ENCODE assay signal across 18 cellular contexts in genomic region chr4:3466691-3467600, GRCh38. TPM values are rescaled to one million over a fixed set of nuclear protein-coding genes. Genes with fewer than 3 reads are reported as not detected.
A peak's percentile ranks its signal among the peaks of the same experiment; 100 is the strongest.
DNase-seq lines count a peak whose midpoint lies in the region; ATAC-seq, FAIRE-seq and TF ChIP-seq lines count a peak whose summit lies in the region.
"Had no signal": no experiment of that assay in that cellular context is flagged by ENCODE, and none has a peak within 500 bp of the region (broad histone marks: within the 10 kb centered on the region; RNA-seq: fewer than 3 reads in every experiment).

No MANE protein-coding gene starts in this region.

- TF ChIP-seq CTCF in H9 (conservative IDR thresholded peaks at IDR 0.05): no peak; the same call in 2 of the 3 replicates
- TF ChIP-seq CTCF in glutamatergic neuron (IDR thresholded peaks at IDR 0.05; ENCODE audit: partially characterized antibody, unreplicated experiment): no peak
- no peak for TF ChIP-seq CTCF in HepG2 (CRISPR knock-in tag; IDR thresholded peaks at IDR 0.05)
- TF ChIP-seq CTCF in gastrocnemius medialis (IDR thresholded peaks at IDR 0.05 in 4 of 5, conservative IDR thresholded peaks at IDR 0.05 in 1 of 5): peak in 1 of 5 experiments; percentile 15

- H3K79me2 ChIP-seq in H9 (ENCODE audit: insufficient read depth, low read length) (no peaks in the 10 kb centered on the region), HepG2 (ENCODE audit: insufficient read depth, low read length) (no peaks in the 10 kb centered on the region)

- CTCF ChIA-PET in HepG2 (lab: Yijun Ruan, JAX; ENCODE audit: low intra/inter-chr PET ratio, low total read pairs): interaction anchor here (1.1 kb wide), 1 partner anchor 360 kb away, joined by 4 read pairs; no protein-coding TSS in a partner anchor

- H3K4me1 ChIP-seq in H9 (ENCODE audit: insufficient read depth, low read length): no peaks in the 10 kb centered on the region
- H3K4me1 ChIP-seq in HepG2 (ENCODE audit: insufficient read depth, low read length): peaks cover 29% of the 10 kb centered on the region
- H3K4me1 ChIP-seq in gastrocnemius medialis: peaks cover 27 to 62% of the 10 kb centered on the region in 2 donors
- H3K4me1 ChIP-seq: HAP-1 had no signal

- no peak overlapping the region for H2BK12ac ChIP-seq in H9 (ENCODE audit: insufficient read length, low read depth, low read length)

- no peaks in the 10 kb centered on the region for H3K23me2 ChIP-seq in H9 (ENCODE audit: insufficient read length, low read depth, low read length, poor library complexity, severe bottlenecking)

- no peak overlapping the region for H4K91ac ChIP-seq in H9 (ENCODE audit: insufficient read length, low read depth, low read length)

- no peak overlapping the region for H2AFZ ChIP-seq in H9 (ENCODE audit: low read length)
- H2AFZ ChIP-seq in HepG2 (ENCODE audit: low read length): no peak overlapping the region
- H2AFZ ChIP-seq: PC-9 had no signal

- no peak overlapping the region for H3K27ac Mint-ChIP-seq in H9
- no peak overlapping the region for H3K27ac Mint-ChIP-seq in glutamatergic neuron (ENCODE audit: unreplicated experiment)

- H3K18ac ChIP-seq in H9 (ENCODE audit: insufficient read length, low read depth, low read length): no peak overlapping the region

- H4K20me1 ChIP-seq in H9 (ENCODE audit: control insufficient read depth, insufficient read depth, insufficient read length) (no peaks in the 10 kb centered on the region), HepG2 (ENCODE audit: insufficient read depth, low read length) (no peaks in the 10 kb centered on the region)

- H2BK20ac ChIP-seq in H9 (ENCODE audit: low read depth, low read length, poor library complexity, severe bottlenecking): no peak overlapping the region

- H3K27ac ChIP-seq in H9 (ENCODE audit: insufficient read length, low read depth, low read length) (no peak overlapping the region), HepG2 (ENCODE audit: extremely low read length, insufficient read depth, low read length) (no peak overlapping the region), gastrocnemius medialis (peak overlapping the region; percentile 94 to 98 (median 94))
- H3K27ac ChIP-seq: C4-2B, PC-9 had no signal

- H2AK5ac ChIP-seq in H9 (ENCODE audit: insufficient read length, low read length): no peak overlapping the region

- TF ChIP-seq POLR2A in HepG2 (IDR thresholded peaks at IDR 0.05; ENCODE audit: insufficient read depth in 1 of 2, low read depth in 2 of 2, low read length in 2 of 2): no peak
- no peak for TF ChIP-seq POLR2A in gastrocnemius medialis (IDR thresholded peaks at IDR 0.05)

- no peak overlapping the region for H3K56ac ChIP-seq in H9 (ENCODE audit: insufficient read length, low read depth, low read length)

- no peak overlapping the region for H2BK120ac ChIP-seq in H9 (ENCODE audit: low read depth, low read length, poor library complexity, severe bottlenecking)

- POLR2A ChIA-PET in HepG2 (lab: Yijun Ruan, JAX): no interaction called here

- no CpG with 5 or more reads among the region's 40 CpGs for WGBS in H9 (ENCODE audit: extremely low coverage, insufficient read length, low lambda C conversion rate)
- 50% methylated on average over 16 of the region's 40 CpGs for WGBS in HepG2 (ENCODE audit: low lambda C conversion rate)

- H3K4me3 Mint-ChIP-seq in H9: no peak overlapping the region
- H3K4me3 Mint-ChIP-seq in glutamatergic neuron (ENCODE audit: unreplicated experiment): no peak overlapping the region

- H3K27me3 Mint-ChIP-seq in H9 (ENCODE audit: low read depth) (peaks cover 60% of the 10 kb centered on the region), glutamatergic neuron (ENCODE audit: unreplicated experiment) (no peaks in the 10 kb centered on the region)

- TF ChIP-seq EP300 in HepG2 (IDR thresholded peaks at IDR 0.05; ENCODE audit: low read depth in 2 of 2, low read length in 2 of 2): no peak
- TF ChIP-seq EP300 in HepG2 (CRISPR knock-in tag; IDR thresholded peaks at IDR 0.05; ENCODE audit: borderline replicate concordance): no peak

- ATAC-seq in HepG2: no peak; the same call in 1 of the 3 replicates
- peak; percentile 47 to 66 for ATAC-seq in gastrocnemius medialis
- ATAC-seq in GM21529 (IDR thresholded peaks at IDR 0.05; ENCODE audit: unreplicated experiment): no peak
- ATAC-seq in HG03432 (IDR thresholded peaks at IDR 0.05; ENCODE audit: unreplicated experiment): no peak
- ATAC-seq in HG02938 (IDR thresholded peaks at IDR 0.05; ENCODE audit: unreplicated experiment): no peak

- H2BK5ac ChIP-seq in H9 (ENCODE audit: insufficient read length, low read length): no peak overlapping the region

- H4K5ac ChIP-seq in H9 (ENCODE audit: insufficient read length, low read depth, low read length): no peak overlapping the region

- H3K36me3 Mint-ChIP-seq in H9 (ENCODE audit: insufficient read depth in 1 of 3, low read depth in 3 of 3) (no peaks in the 10 kb centered on the region), glutamatergic neuron (ENCODE audit: unreplicated experiment) (no peaks in the 10 kb centered on the region)

- H3K9me3 ChIP-seq in H9 (ENCODE audit: control insufficient read depth, low read depth, low read length): no peaks in the 10 kb centered on the region
- no peaks in the 10 kb centered on the region for H3K9me3 ChIP-seq in HepG2 (ENCODE audit: low read length)
- no peaks in the 10 kb centered on the region for H3K9me3 ChIP-seq in gastrocnemius medialis
- H3K9me3 ChIP-seq: HAP-1 had no signal

- no peak for TF ChIP-seq RAD21 in HepG2 (CRISPR knock-in tag; IDR thresholded peaks at IDR 0.05)

- in situ Hi-C loops in HepG2 (cut with HindIII; ENCODE audit: extremely low pct_ligation_motif_present, low pct_unique_long_range_greater_than_20kb) (no loop called here), gastrocnemius medialis (cut with MboI; ENCODE audit: low sequenced_read_pairs in 4 of 4) (loop anchor here in 1 of 4 donors (25.0 kb wide), 1 partner anchor 255 kb away; no protein-coding TSS in a partner anchor)

- no peak for FAIRE-seq in HepG2 (lab: Jason Lieb, UNC)
- FAIRE-seq: A204.1, HTR-8/SVneo had no signal

- H2BK15ac ChIP-seq in H9 (ENCODE audit: low read depth, low read length): no peak overlapping the region

- peak overlapping the region; percentile 3; the same call in 1 of the 2 replicates for H3K14ac ChIP-seq in H9 (ENCODE audit: insufficient read depth, low read length)

- intact Hi-C loops in HepG2 (cut with micrococcal nuclease; ENCODE audit: unreplicated experiment): no loop called here
- intact Hi-C loops in gastrocnemius medialis (cut with DNase I; ENCODE audit: low total_unique reads): no loop called here

- BruUV-seq in HepG2 (replicated peaks; lab: Mats Ljungman, UMichigan): no TSS peak

- H3K27me3 ChIP-seq in H9 (ENCODE audit: insufficient read depth, low read length) (peaks cover 6% of the 10 kb centered on the region; the same call in 1 of the 2 replicates), HepG2 (ENCODE audit: control insufficient read depth in 1 of 2, insufficient read depth in 2 of 2, low read length in 2 of 2) (peaks cover 26 to 70% of the 10 kb centered on the region in 2 experiments), gastrocnemius medialis (no peaks in the 10 kb centered on the region)

- H3K4me1 Mint-ChIP-seq in H9 (peaks cover 6 to 9% of the 10 kb centered on the region in 2 experiments; a peak in 1 of 4 replicates), glutamatergic neuron (ENCODE audit: low read depth, unreplicated experiment) (peaks cover 4% of the 10 kb centered on the region)

- no peaks in the 10 kb centered on the region for H3K79me1 ChIP-seq in H9 (ENCODE audit: insufficient read depth, low read depth, low read length, poor library complexity, severe bottlenecking)

- H3K23ac ChIP-seq in H9 (ENCODE audit: insufficient read length, low read depth, low read length): no peak overlapping the region

- no peak overlapping the region for H3K9ac ChIP-seq in H9 (ENCODE audit: extremely low read depth, insufficient read length, low read length)
- H3K9ac ChIP-seq in HepG2 (ENCODE audit: insufficient read depth, low read depth, low read length): no peak overlapping the region

- H3K4me3 ChIP-seq in HepG2 (replicated peaks in 1 of 3; ENCODE audit: insufficient read depth in 1 of 3, low read depth in 2 of 3, low read length in 3 of 3) (no peak overlapping the region), gastrocnemius medialis (peak overlapping the region in 1 of 4 donors; percentile 32)
- H3K4me3 ChIP-seq: HAP-1, PC-9 had no signal

- no peak overlapping the region for H3K4ac ChIP-seq in H9 (ENCODE audit: low read depth, low read length)

- H3K9me3 Mint-ChIP-seq in H9: no peaks in the 10 kb centered on the region
- no peaks in the 10 kb centered on the region for H3K9me3 Mint-ChIP-seq in glutamatergic neuron (ENCODE audit: unreplicated experiment)

- no peak overlapping the region for H4K8ac ChIP-seq in H9 (replicated peaks; ENCODE audit: insufficient read length, low read depth, low read length)

- H3K36me3 ChIP-seq in HepG2 (replicated peaks in 1 of 2; ENCODE audit: control insufficient read depth in 1 of 2, insufficient read depth in 2 of 2, low read length in 2 of 2): no peaks in the 10 kb centered on the region
- H3K36me3 ChIP-seq in gastrocnemius medialis: no peaks in the 10 kb centered on the region
- H3K36me3 ChIP-seq: HAP-1 had no signal

- H3K4me2 ChIP-seq in H9 (ENCODE audit: insufficient read depth, insufficient read length, low read length): no peak overlapping the region
- no peak overlapping the region; the same call in 1 of the 2 replicates for H3K4me2 ChIP-seq in HepG2 (ENCODE audit: low read depth, low read length)
- H3K4me2 ChIP-seq: PC-9 had no signal

- H3T11ph ChIP-seq in H9 (ENCODE audit: low read length): no peak overlapping the region

- DNase-seq in H9 (no peak), glutamatergic neuron (peak; percentile 18), HepG2 (ENCODE audit: low spot score) (no peak), gastrocnemius medialis (peak; percentile 58 to 77), OCI-M1 (lab: John Stamatoyannopoulos, UW) (no peak)
- DNase-seq: EL, KBM-7, NCI-H1694, NCI-H345, NCI-H69, PC-9 had no signal

RNA-seq across cellular contexts. Expression of gene DOK7, which starts 3.8 kb away (rescaled TPM):
- total RNA-seq in H9 (2021) (0.26 TPM in 1 of 2 replicates, not detected in the other), glutamatergic neuron (ENCODE audit: unreplicated experiment) (5.1 TPM), HepG2 (2016; rRNA removed; fragmentation: Illumina TruSeq; extraction: Trizol) (0.07 TPM in 1 of 2 replicates, not detected in the other), gastrocnemius medialis (10 to 100 TPM in 3 of 4 donors, 1 to 10 TPM in 1; 8.1 to 42.0 (median 13.2) TPM)
- not detected in 2 replicates for total RNA-seq in HepG2 (2016; cell fraction: cytosol; rRNA removed; fragmentation: Illumina TruSeq; extraction: Trizol; ENCODE audit: low read depth)
- 0.04 TPM in 1 of 2 replicates, not detected in the other for total RNA-seq in HepG2 (2016; cell fraction: insoluble cytoplasmic fraction; rRNA removed; fragmentation: Illumina TruSeq; extraction: Trizol)
- total RNA-seq in HepG2 (2016; cell fraction: membrane; rRNA removed; fragmentation: Illumina TruSeq; extraction: Trizol): 0.06 TPM in 1 of 2 replicates, not detected in the other
- total RNA-seq in HepG2 (2016; cell fraction: nucleus; rRNA removed; fragmentation: Illumina TruSeq; extraction: Trizol): not detected in 2 replicates
- polyA plus RNA-seq in HepG2 (2011; rRNA removed): 0.03 and 0.05 TPM in 2 replicates
- 0.05 and 0.08 TPM in 2 replicates for polyA plus RNA-seq in HepG2 (2011; cell fraction: cytosol; rRNA removed)
- 0.26 and 0.32 TPM in 2 replicates for polyA plus RNA-seq in HepG2 (2011; cell fraction: nucleus; rRNA removed)
- not detected in 2 replicates for polyA plus RNA-seq in HepG2 (2012)
- polyA plus RNA-seq in HepG2 (2016; cell fraction: cytosol; fragmentation: Illumina TruSeq; extraction: Trizol; ENCODE audit: low read depth): not detected in 2 replicates
- polyA plus RNA-seq in HepG2 (2016; cell fraction: insoluble cytoplasmic fraction; fragmentation: Illumina TruSeq; extraction: Trizol; ENCODE audit: low read depth): 0.19 TPM in 1 of 2 replicates, not detected in the other
- not detected in 2 replicates for polyA plus RNA-seq in HepG2 (2016; cell fraction: membrane; fragmentation: Illumina TruSeq; extraction: Trizol; ENCODE audit: low read depth)
- polyA plus RNA-seq in HepG2 (2016; cell fraction: nucleus; fragmentation: Illumina TruSeq; extraction: Trizol; ENCODE audit: insufficient read depth, low read depth): not detected in 2 replicates
- 0.38 TPM in 1 of 2 replicates, not detected in the other for polyA minus RNA-seq in HepG2 (2011; rRNA and poly(A)+ RNA removed; ENCODE audit: low replicate concordance)
- not detected in 2 replicates for polyA minus RNA-seq in HepG2 (2011; cell fraction: cytosol; rRNA and poly(A)+ RNA removed)
- polyA minus RNA-seq in HepG2 (2011; cell fraction: nucleus; rRNA and poly(A)+ RNA removed): not detected in 2 replicates

RNA-seq across cellular contexts. Expression of gene HGFAC, which starts 25.2 kb away (rescaled TPM):
- total RNA-seq in H9 (2021): 0.33 and 0.37 TPM in 2 replicates
- 9.4 TPM for total RNA-seq in glutamatergic neuron (ENCODE audit: unreplicated experiment)
- total RNA-seq in HepG2 (2016; rRNA removed; fragmentation: Illumina TruSeq; extraction: Trizol): 0.98 and 8.5 TPM in 2 replicates
- 1.8 and 1.9 TPM in 2 replicates for total RNA-seq in HepG2 (2016; cell fraction: cytosol; rRNA removed; fragmentation: Illumina TruSeq; extraction: Trizol; ENCODE audit: low read depth)
- 1.2 and 9.0 TPM in 2 replicates for total RNA-seq in HepG2 (2016; cell fraction: insoluble cytoplasmic fraction; rRNA removed; fragmentation: Illumina TruSeq; extraction: Trizol)
- 1.4 and 1.8 TPM in 2 replicates for total RNA-seq in HepG2 (2016; cell fraction: membrane; rRNA removed; fragmentation: Illumina TruSeq; extraction: Trizol)
- total RNA-seq in HepG2 (2016; cell fraction: nucleus; rRNA removed; fragmentation: Illumina TruSeq; extraction: Trizol): 14.0 and 15.7 TPM in 2 replicates
- 63.6 and 107 TPM in 2 replicates for polyA plus RNA-seq in HepG2 (2011; rRNA removed)
- 8.9 and 16.3 TPM in 2 replicates for polyA plus RNA-seq in HepG2 (2011; cell fraction: cytosol; rRNA removed)
- polyA plus RNA-seq in HepG2 (2011; cell fraction: nucleus; rRNA removed): 1,761 and 2,041 TPM in 2 replicates
- 31.4 and 46.5 TPM in 2 replicates for polyA plus RNA-seq in HepG2 (2012)
- 1.9 and 2.1 TPM in 2 replicates for polyA plus RNA-seq in HepG2 (2016; cell fraction: cytosol; fragmentation: Illumina TruSeq; extraction: Trizol; ENCODE audit: low read depth)
- polyA plus RNA-seq in HepG2 (2016; cell fraction: insoluble cytoplasmic fraction; fragmentation: Illumina TruSeq; extraction: Trizol; ENCODE audit: low read depth): 1.9 and 2.5 TPM in 2 replicates
- polyA plus RNA-seq in HepG2 (2016; cell fraction: membrane; fragmentation: Illumina TruSeq; extraction: Trizol; ENCODE audit: low read depth): 1.6 and 2.1 TPM in 2 replicates
- polyA plus RNA-seq in HepG2 (2016; cell fraction: nucleus; fragmentation: Illumina TruSeq; extraction: Trizol; ENCODE audit: insufficient read depth, low read depth): 65.6 and 66.9 TPM in 2 replicates
- polyA minus RNA-seq in HepG2 (2011; rRNA and poly(A)+ RNA removed; ENCODE audit: low replicate concordance): 15.4 TPM in 1 of 2 replicates, not detected in the other
- 5.8 and 5.9 TPM in 2 replicates for polyA minus RNA-seq in HepG2 (2011; cell fraction: cytosol; rRNA and poly(A)+ RNA removed)
- 43.4 and 57.3 TPM in 2 replicates for polyA minus RNA-seq in HepG2 (2011; cell fraction: nucleus; rRNA and poly(A)+ RNA removed)
- total RNA-seq in gastrocnemius medialis: under 1 TPM; 0.20 to 0.68 (median 0.59) TPM

Comparison
In these comparisons a context has a peak if more than half of its experiments do, and no peak if none do; other contexts are left out.
1. DNase-seq: peak in glutamatergic neuron (single experiment) and gastrocnemius medialis (2 of 2); none in H9 (single experiment), HepG2 (single experiment) and OCI-M1 (single experiment).
2. H3K27ac ChIP-seq: peak in gastrocnemius medialis (4 of 4); none in H9 (single experiment) and HepG2 (single experiment).
3. ATAC-seq: peak in gastrocnemius medialis (2 of 2); none in HepG2 (single experiment), GM21529 (single experiment), HG03432 (single experiment) and HG02938 (single experiment).